Comparison of ENCODE assay signal across 21 cellular contexts in the genomic region with DNA sequence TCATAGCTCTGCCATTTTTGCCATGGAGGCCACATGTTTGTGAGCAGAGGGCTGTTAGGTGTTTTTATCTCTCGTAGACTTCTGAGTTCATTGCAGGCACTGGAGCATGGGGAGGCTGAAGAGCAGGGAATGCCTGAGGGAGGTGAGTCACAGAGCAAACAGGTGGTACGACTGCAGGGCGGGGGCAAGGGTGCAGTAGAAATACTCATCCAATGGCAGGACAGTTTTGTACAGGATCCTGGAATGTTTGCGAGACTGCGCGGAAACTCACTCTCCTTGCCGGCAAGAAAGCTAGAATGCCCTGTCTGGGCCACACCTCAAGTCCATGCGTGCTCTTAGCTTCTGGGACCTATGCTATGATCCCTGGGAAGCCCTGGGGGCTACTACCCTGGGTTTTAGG. TPM values are rescaled to one million over a fixed set of nuclear protein-coding genes. Genes with fewer than 3 reads are reported as not detected.
DNase-seq lines count a peak whose midpoint lies in the region; ATAC-seq and TF ChIP-seq lines count a peak whose summit lies in the region.
"Had no signal": no experiment of that assay in that cellular context is flagged by ENCODE, and none has a peak within 500 bp of the region (broad histone marks: within the 10 kb centered on the region; RNA-seq: fewer than 3 reads in every experiment).

No MANE protein-coding gene starts in this region.

- H3K27ac Mint-ChIP-seq in Caco-2 (ENCODE audit: unreplicated experiment) (peak overlapping the region; percentile 9), mesothelial cell of epicardium (peak overlapping the region; percentile 2)
- H3K27ac Mint-ChIP-seq: activated naive CD4-positive, alpha-beta T cell treated with anti-CD3 and anti-CD28 coated beads for 36 hours; CD8-positive, alpha-beta memory T cell; HFFc6; IgD-negative memory B cell; memory B cell had no signal

- H3K4me1 Mint-ChIP-seq in Caco-2 (ENCODE audit: low read depth, unreplicated experiment) (no peaks in the 10 kb centered on the region), mesothelial cell of epicardium (peaks cover 19% of the 10 kb centered on the region)
- H3K4me1 Mint-ChIP-seq: CD8-positive, alpha-beta memory T cell; IgD-negative memory B cell; memory B cell; neural crest cell had no signal

- H3K4me3 Mint-ChIP-seq in Caco-2 (ENCODE audit: unreplicated experiment) (peak overlapping the region; percentile 12), mesothelial cell of epicardium (no peak overlapping the region)
- H3K4me3 Mint-ChIP-seq: activated naive CD4-positive, alpha-beta T cell treated with anti-CD3 and anti-CD28 coated beads for 36 hours; CD8-positive, alpha-beta memory T cell; HFFc6; IgD-negative memory B cell; memory B cell; neural crest cell had no signal

- CTCF ChIA-PET in Caco-2 (lab: Charles Lee): interaction anchor here (1.1 kb wide), 1 partner anchor 174 kb away, joined by 4 read pairs; no protein-coding TSS in a partner anchor

- POLR2A ChIA-PET in Caco-2 (lab: Charles Lee): no interaction called here

- no peaks in the 10 kb centered on the region for H3K9me3 ChIP-seq in Caco-2
- H3K9me3 ChIP-seq in right atrium auricular region: no peaks in the 10 kb centered on the region
- H3K9me3 ChIP-seq: gastroesophageal sphincter had no signal

- no peaks in the 10 kb centered on the region for H3K36me3 Mint-ChIP-seq in Caco-2 (ENCODE audit: insufficient read depth, unreplicated experiment)
- no peaks in the 10 kb centered on the region for H3K36me3 Mint-ChIP-seq in mesothelial cell of epicardium
- H3K36me3 Mint-ChIP-seq: CD8-positive, alpha-beta memory T cell; IgD-negative memory B cell; memory B cell had no signal

- no TSS peak for BruUV-seq in Caco-2 (replicated peaks; lab: Mats Ljungman, UMichigan)

- H3K4me3 ChIP-seq in Caco-2 (ENCODE audit: low read depth, low read length) (peak overlapping the region; percentile 16), NB4 (ENCODE audit: low read depth, low read length) (no peak overlapping the region), right atrium auricular region (no peak overlapping the region)
- H3K4me3 ChIP-seq: gastroesophageal sphincter had no signal

- no peaks in the 10 kb centered on the region for H3K27me3 ChIP-seq in Caco-2 (replicated peaks; ENCODE audit: control insufficient read depth, insufficient read depth, low read length)
- no peaks in the 10 kb centered on the region for H3K27me3 ChIP-seq in right atrium auricular region
- H3K27me3 ChIP-seq: gastroesophageal sphincter had no signal

- DNase-seq in Caco-2 (peak; percentile 78 to 87), NB4 (ENCODE audit: low read depth) (peak; percentile 7), epithelial cell of prostate (ENCODE audit: low read depth, low spot score) (peak; percentile 61), mesothelial cell of epicardium (ENCODE audit: low spot score in 2 of 2, unreplicated experiment in 2 of 2) (no peak), right atrium auricular region (ENCODE audit: low spot score) (no peak), SHP77 (lab: John Stamatoyannopoulos, UW) (no peak), amygdala (lab: John Stamatoyannopoulos, UW) (no peak)
- DNase-seq: activated naive CD4-positive, alpha-beta T cell treated with anti-CD3 and anti-CD28 coated beads for 36 hours; activated T-cell treated with anti-CD3 and anti-CD28 coated beads for 4 hours; CD8-positive, alpha-beta memory T cell; HFFc6; MV-4-11; NCI-H2081 treated with DMSO at 0.1 percent for 48 hours; NCI-H526 treated with DMSO at 0.1 percent for 48 hours had no signal

- intact Hi-C loops in Caco-2 (cut with micrococcal nuclease; ENCODE audit: unreplicated experiment): loop anchor here (1.0 kb wide), 1 partner anchor 30 kb away; no protein-coding TSS in a partner anchor

- ATAC-seq in HG03432 (IDR thresholded peaks at IDR 0.05; ENCODE audit: unreplicated experiment): no peak
- ATAC-seq: gastroesophageal sphincter had no signal

- no peaks in the 10 kb centered on the region for H3K36me3 ChIP-seq in Caco-2 (ENCODE audit: control insufficient read depth, insufficient read depth, low read length)
- H3K36me3 ChIP-seq in right atrium auricular region: no peaks in the 10 kb centered on the region
- H3K36me3 ChIP-seq: gastroesophageal sphincter had no signal

- no peak for TF ChIP-seq POLR2A in NB4 (IDR thresholded peaks at IDR 0.05; ENCODE audit: extremely low read depth, insufficient read length)

- H3K27ac ChIP-seq in epithelial cell of prostate: peak overlapping the region; percentile 49
- H3K27ac ChIP-seq in right atrium auricular region: no peak overlapping the region
- H3K27ac ChIP-seq: gastroesophageal sphincter had no signal

- no peak for TF ChIP-seq CTCF in Caco-2 (IDR thresholded peaks at IDR 0.05; ENCODE audit: insufficient read depth in 1 of 2, low read depth in 1 of 2, low read length in 1 of 2, severe bottlenecking in 1 of 2, unreplicated experiment in 1 of 2)
- no peak for TF ChIP-seq CTCF in NB4 (IDR thresholded peaks at IDR 0.05; ENCODE audit: low read depth, low read length)
- no peak for TF ChIP-seq CTCF in mesothelial cell of epicardium (IDR thresholded peaks at IDR 0.05; ENCODE audit: unreplicated experiment)
- TF ChIP-seq CTCF in right atrium auricular region (IDR thresholded peaks at IDR 0.05): no peak

- H3K27me3 Mint-ChIP-seq in Caco-2 (ENCODE audit: insufficient read depth, unreplicated experiment) (no peaks in the 10 kb centered on the region), mesothelial cell of epicardium (ENCODE audit: low read depth) (no peaks in the 10 kb centered on the region)
- H3K27me3 Mint-ChIP-seq: CD8-positive, alpha-beta memory T cell; IgD-negative memory B cell; memory B cell had no signal

- peaks cover 14% of the 10 kb centered on the region for H3K4me1 ChIP-seq in Caco-2
- H3K4me1 ChIP-seq in right atrium auricular region: no peaks in the 10 kb centered on the region
- H3K4me1 ChIP-seq: gastroesophageal sphincter had no signal

- H3K9me3 Mint-ChIP-seq in Caco-2 (ENCODE audit: unreplicated experiment) (no peaks in the 10 kb centered on the region), mesothelial cell of epicardium (no peaks in the 10 kb centered on the region)
- H3K9me3 Mint-ChIP-seq: activated naive CD4-positive, alpha-beta T cell treated with anti-CD3 and anti-CD28 coated beads for 36 hours; memory B cell had no signal

RNA-seq across cellular contexts. Expression of gene VCX2, which starts 20.0 kb away (rescaled TPM):
- total RNA-seq in Caco-2 (2022) (not detected in 2 replicates), mesothelial cell of epicardium (not detected in 3 replicates), right atrium auricular region (not detected)
- total RNA-seq: activated naive CD4-positive, alpha-beta T cell treated with anti-CD3 and anti-CD28 coated beads for 36 hours; astrocyte; CD8-positive, alpha-beta memory T cell; G401; gastroesophageal sphincter; HFFc6; neural crest cell had no signal

Comparison
In these comparisons a context has a peak if more than half of its experiments do, and no peak if none do; other contexts are left out.
1. DNase-seq: peak in Caco-2 (2 of 2), NB4 (single experiment) and epithelial cell of prostate (single experiment); none in mesothelial cell of epicardium (0 of 2), right atrium auricular region (single experiment), SHP77 (0 of 2) and amygdala (0 of 56).